In the genomic region with DNA sequence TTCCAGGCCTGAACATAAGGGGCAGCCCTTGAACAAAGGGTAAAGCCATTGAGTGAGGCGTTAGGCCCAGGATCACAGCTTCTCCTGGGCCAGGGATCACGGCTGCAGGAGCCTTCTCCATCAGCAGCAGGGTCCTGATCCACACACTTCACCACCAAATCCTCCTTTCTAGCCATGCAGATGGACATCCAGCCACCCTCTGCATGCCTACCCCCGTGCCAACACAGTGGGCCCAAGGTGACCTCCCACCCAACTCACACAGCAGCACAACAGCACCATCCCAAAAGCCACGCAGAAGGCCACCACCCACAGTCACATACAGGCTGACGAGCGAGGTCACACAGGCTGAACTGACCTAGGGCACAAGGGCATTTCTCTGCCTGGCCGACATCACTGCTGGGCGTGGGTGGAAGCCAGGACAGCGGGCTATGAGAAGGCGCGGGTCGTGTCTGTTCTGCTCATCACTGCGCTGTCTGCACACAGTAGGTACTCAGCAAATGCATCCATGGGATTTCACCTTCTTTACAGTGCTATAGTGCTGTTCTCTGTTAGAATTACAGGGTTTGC, we compare ENCODE assay signal across 19 cellular contexts.
"Had no signal": no experiment of that assay in that cellular context is flagged by ENCODE, and none has a peak within 500 bp of the region (broad histone marks: within the 10 kb centered on the region; RNA-seq: fewer than 3 reads in every experiment).

No MANE protein-coding gene starts in this region.

- H3K36me3 Mint-ChIP-seq: activated CD4-positive, alpha-beta memory T cell treated with anti-CD3 and anti-CD28 coated beads for 36 hours; activated naive CD4-positive, alpha-beta T cell treated with anti-CD3 and anti-CD28 coated beads, Interleukin-2, amount 50 U/mL, for 24 hours; stimulated activated naive B cell treated with anti-CD40 and anti-IgM and Interleukin-4, amounts not matched to agents 10 μg/mL and 1 μg/mL and 100 μg/mL, for 72 hours had no signal

- H3K9me3 Mint-ChIP-seq: activated B cell treated with CpG ODN at 0.5 μM for 24 hours; activated CD4-positive, alpha-beta memory T cell treated with anti-CD3 and anti-CD28 coated beads for 36 hours; nephron progenitor cell; stimulated activated naive B cell treated with anti-CD40 and anti-IgM and Interleukin-4, amounts not matched to agents 10 μg/mL and 1 μg/mL and 100 μg/mL, for 72 hours had no signal

- DNase-seq: activated B cell treated with CpG ODN at 0.5 μM for 24 hours; activated CD4-positive, alpha-beta memory T cell treated with anti-CD3 and anti-CD28 coated beads for 36 hours; activated CD4-positive, alpha-beta T cell treated with anti-CD3 and anti-CD28 coated beads for 4 hours; activated T-cell treated with anti-CD3 and anti-CD28 coated beads, Interleukin-2, amount 50 U/mL, for 48 hours; adrenal gland; brain microvascular endothelial cell; colonic mucosa; glutamatergic neuron; hippocampal formation; left ventricle myocardium superior; nephron progenitor cell; occipital lobe; right lobe of liver; stimulated activated CD4-positive, alpha-beta T cell treated with anti-CD3 and anti-CD28 coated beads, Interleukin-2, amount 100 ng/mL, for 48 hours; stimulated activated CD8-positive, alpha-beta memory T cell treated with anti-CD3 and anti-CD28 coated beads, Interleukin-4, amount 100 ng/mL, for 48 hours; stimulated activated naive B cell treated with anti-CD40 and anti-IgM and Interleukin-4, amounts not matched to agents 10 μg/mL and 1 μg/mL and 100 μg/mL, for 72 hours; SW 1271; T-helper 17 cell had no signal

- H3K4me3 Mint-ChIP-seq: activated B cell treated with CpG ODN at 0.5 μM for 24 hours; activated CD4-positive, alpha-beta memory T cell treated with anti-CD3 and anti-CD28 coated beads for 36 hours; activated naive CD4-positive, alpha-beta T cell treated with anti-CD3 and anti-CD28 coated beads, Interleukin-2, amount 50 U/mL, for 24 hours; nephron progenitor cell; stimulated activated naive B cell treated with anti-CD40 and anti-IgM and Interleukin-4, amounts not matched to agents 10 μg/mL and 1 μg/mL and 100 μg/mL, for 72 hours; T-helper 17 cell had no signal

- H3K4me1 Mint-ChIP-seq: activated B cell treated with CpG ODN at 0.5 μM for 24 hours; activated naive CD4-positive, alpha-beta T cell treated with anti-CD3 and anti-CD28 coated beads, Interleukin-2, amount 50 U/mL, for 24 hours had no signal

- ATAC-seq: left ventricle myocardium superior; right lobe of liver; stimulated activated naive B cell treated with anti-CD40 and anti-IgM and Interleukin-4, amounts not matched to agents 10 μg/mL and 1 μg/mL and 100 μg/mL, for 72 hours; T-helper 17 cell had no signal

- H3K27ac Mint-ChIP-seq: activated B cell treated with CpG ODN at 0.5 μM for 24 hours; activated CD4-positive, alpha-beta memory T cell treated with anti-CD3 and anti-CD28 coated beads for 36 hours; activated naive CD4-positive, alpha-beta T cell treated with anti-CD3 and anti-CD28 coated beads, Interleukin-2, amount 50 U/mL, for 24 hours; nephron progenitor cell; stimulated activated naive B cell treated with anti-CD40 and anti-IgM and Interleukin-4, amounts not matched to agents 10 μg/mL and 1 μg/mL and 100 μg/mL, for 72 hours; T-helper 17 cell had no signal
